Comparison of ENCODE assay signal across 8 cellular contexts in genomic region chr5:68378204-68378830, GRCh38.
DNase-seq lines count a peak whose midpoint lies in the region; ATAC-seq and TF ChIP-seq lines count a peak whose summit lies in the region.

No MANE protein-coding gene starts in this region.

- no peak overlapping the region for H2AFZ ChIP-seq in trophoblast cell (ENCODE audit: insufficient read depth, low read length, poor library complexity)

- peak overlapping the region; percentile 40 for H3K4me3 Mint-ChIP-seq in activated CD4-positive, alpha-beta T cell treated with anti-CD3 and anti-CD28 coated beads, Interleukin-2, amount 10 ng/mL, durations not matched to agents 24 days and 14 days
- no peak overlapping the region for H3K4me3 Mint-ChIP-seq in stimulated activated naive B cell treated with anti-CD40 and anti-IgM and Interleukin-4, amounts not matched to agents 10 μg/mL and 1 μg/mL and 100 μg/mL, for 72 hours
- H3K4me3 Mint-ChIP-seq in activated CD4-positive, alpha-beta T cell treated with anti-CD3 and anti-CD28 coated beads for 36 hours, result no peak overlapping the region

- H4K12ac ChIP-seq in trophoblast cell (ENCODE audit: low read depth, low read length), result no peak overlapping the region

- CTCF ChIA-PET in activated CD4-positive, alpha-beta T cell treated with anti-CD3 and anti-CD28 coated beads for 36 hours (lab: Charles Lee), result interaction anchor here (0.6 to 0.9 kb wide), 4 partner anchors 8 to 334 kb away, joined by 3 read pairs; no protein-coding TSS in a partner anchor

- DNase-seq in activated CD4-positive, alpha-beta T cell treated with anti-CD3 and anti-CD28 coated beads, Interleukin-2, amount 10 ng/mL, durations not matched to agents 24 days and 14 days, result peak; percentile 75
- no peak for DNase-seq in activated CD4-positive, alpha-beta T cell treated with anti-CD3 and anti-CD28 coated beads, Interleukin-2, amount 50 U/mL, for 48 hours
- DNase-seq in NCI-H187 (lab: John Stamatoyannopoulos, UW) (peak; percentile 72 to 84), coronary artery (ENCODE audit: low spot score) (no peak), trophoblast cell (no peak)
- peak; percentile 21 for DNase-seq in stimulated activated naive B cell treated with anti-CD40 and anti-IgM and Interleukin-4, amounts not matched to agents 10 μg/mL and 1 μg/mL and 100 μg/mL, for 72 hours
- DNase-seq in activated CD4-positive, alpha-beta T cell treated with anti-CD3 and anti-CD28 coated beads for 36 hours, result no peak

- H3K36me3 ChIP-seq in trophoblast cell (ENCODE audit: control insufficient read depth in 1 of 2, insufficient read depth in 2 of 2, low read length in 2 of 2), result no peaks in the 10 kb centered on the region

- H3K27me3 ChIP-seq in trophoblast cell (ENCODE audit: insufficient read depth, low read length), result no peaks in the 10 kb centered on the region

- no peak overlapping the region for H3K23ac ChIP-seq in trophoblast cell (ENCODE audit: low read length)

- H3K4me1 Mint-ChIP-seq in activated CD4-positive, alpha-beta T cell treated with anti-CD3 and anti-CD28 coated beads, Interleukin-2, amount 10 ng/mL, durations not matched to agents 24 days and 14 days, result peaks cover 58% of the 10 kb centered on the region
- peaks cover 38 to 46% of the 10 kb centered on the region in 2 donors for H3K4me1 Mint-ChIP-seq in stimulated activated naive B cell treated with anti-CD40 and anti-IgM and Interleukin-4, amounts not matched to agents 10 μg/mL and 1 μg/mL and 100 μg/mL, for 72 hours
- peaks cover 38% of the 10 kb centered on the region for H3K4me1 Mint-ChIP-seq in activated CD4-positive, alpha-beta T cell treated with anti-CD3 and anti-CD28 coated beads for 36 hours

- no peaks in the 10 kb centered on the region for H3K4me1 ChIP-seq in trophoblast cell (ENCODE audit: control insufficient read depth in 1 of 2, insufficient read depth in 2 of 2, low read length in 2 of 2)

- H3K9me3 ChIP-seq in trophoblast cell (ENCODE audit: insufficient read depth, low read depth, low read length), result no peaks in the 10 kb centered on the region

- H3K36me3 Mint-ChIP-seq in activated CD4-positive, alpha-beta T cell treated with anti-CD3 and anti-CD28 coated beads, Interleukin-2, amount 10 ng/mL, durations not matched to agents 24 days and 14 days (ENCODE audit: low read depth), result peaks cover 2% of the 10 kb centered on the region
- H3K36me3 Mint-ChIP-seq in stimulated activated naive B cell treated with anti-CD40 and anti-IgM and Interleukin-4, amounts not matched to agents 10 μg/mL and 1 μg/mL and 100 μg/mL, for 72 hours, result peaks cover 0 to 1% of the 10 kb centered on the region in 2 donors
- no peaks in the 10 kb centered on the region for H3K36me3 Mint-ChIP-seq in activated CD4-positive, alpha-beta T cell treated with anti-CD3 and anti-CD28 coated beads for 36 hours (ENCODE audit: low read depth)

- H3K9ac ChIP-seq in trophoblast cell (ENCODE audit: low read length), result no peak overlapping the region

- H3K9me3 Mint-ChIP-seq in activated CD4-positive, alpha-beta T cell treated with anti-CD3 and anti-CD28 coated beads, Interleukin-2, amount 10 ng/mL, durations not matched to agents 24 days and 14 days, result peaks cover 14% of the 10 kb centered on the region
- H3K9me3 Mint-ChIP-seq in stimulated activated naive B cell treated with anti-CD40 and anti-IgM and Interleukin-4, amounts not matched to agents 10 μg/mL and 1 μg/mL and 100 μg/mL, for 72 hours, result peaks cover 0 to 1% of the 10 kb centered on the region in 2 donors
- no peaks in the 10 kb centered on the region for H3K9me3 Mint-ChIP-seq in activated CD4-positive, alpha-beta T cell treated with anti-CD3 and anti-CD28 coated beads for 36 hours (ENCODE audit: low read depth)

- no peak overlapping the region for H3K18ac ChIP-seq in trophoblast cell (ENCODE audit: low read length)

- H3K4me3 ChIP-seq in coronary artery (no peak overlapping the region), trophoblast cell (ENCODE audit: low read depth, low read length) (no peak overlapping the region)

- H2BK120ac ChIP-seq in trophoblast cell (ENCODE audit: insufficient read depth, low read length, poor library complexity), result no peak overlapping the region

- peak overlapping the region; percentile 61 for H3K27ac Mint-ChIP-seq in activated CD4-positive, alpha-beta T cell treated with anti-CD3 and anti-CD28 coated beads, Interleukin-2, amount 10 ng/mL, durations not matched to agents 24 days and 14 days
- peak overlapping the region; percentile 44 for H3K27ac Mint-ChIP-seq in stimulated activated naive B cell treated with anti-CD40 and anti-IgM and Interleukin-4, amounts not matched to agents 10 μg/mL and 1 μg/mL and 100 μg/mL, for 72 hours
- H3K27ac Mint-ChIP-seq in activated CD4-positive, alpha-beta T cell treated with anti-CD3 and anti-CD28 coated beads for 36 hours, result no peak overlapping the region

- H3K79me1 ChIP-seq in trophoblast cell (ENCODE audit: low read length), result no peaks in the 10 kb centered on the region

- H2BK5ac ChIP-seq in trophoblast cell (ENCODE audit: low read depth, low read length, poor library complexity), result no peak overlapping the region

- peaks cover 6% of the 10 kb centered on the region for H3K27me3 Mint-ChIP-seq in activated CD4-positive, alpha-beta T cell treated with anti-CD3 and anti-CD28 coated beads, Interleukin-2, amount 10 ng/mL, durations not matched to agents 24 days and 14 days
- H3K27me3 Mint-ChIP-seq in stimulated activated naive B cell treated with anti-CD40 and anti-IgM and Interleukin-4, amounts not matched to agents 10 μg/mL and 1 μg/mL and 100 μg/mL, for 72 hours, result peaks cover 4 to 5% of the 10 kb centered on the region in 2 donors
- peaks cover 2% of the 10 kb centered on the region for H3K27me3 Mint-ChIP-seq in activated CD4-positive, alpha-beta T cell treated with anti-CD3 and anti-CD28 coated beads for 36 hours

- no peak overlapping the region for H3K4me2 ChIP-seq in trophoblast cell (ENCODE audit: low read length)

- no peak overlapping the region for H2AK5ac ChIP-seq in trophoblast cell (ENCODE audit: low read length)

- H4K91ac ChIP-seq in trophoblast cell (ENCODE audit: low read depth, low read length), result no peak overlapping the region

- no CpG with 5 or more reads among the region's 3 CpGs for WGBS in trophoblast cell (ENCODE audit: extremely low coverage, insufficient coverage, insufficient read length)

- H3K4ac ChIP-seq in trophoblast cell (ENCODE audit: low read depth, low read length), result no peak overlapping the region

- H3K14ac ChIP-seq in trophoblast cell (ENCODE audit: low read length), result no peak overlapping the region

- H3K27ac ChIP-seq in coronary artery (no peak overlapping the region), trophoblast cell (ENCODE audit: low read depth, low read length) (no peak overlapping the region)

- no peak for TF ChIP-seq CTCF in coronary artery (IDR thresholded peaks at IDR 0.05)

- H4K8ac ChIP-seq in trophoblast cell (ENCODE audit: low read depth, low read length), result no peak overlapping the region

- H2BK12ac ChIP-seq in trophoblast cell (ENCODE audit: low read length), result no peak overlapping the region

- H3K79me2 ChIP-seq in trophoblast cell (ENCODE audit: control insufficient read depth, insufficient read depth, low read length, poor library complexity), result no peaks in the 10 kb centered on the region

- intact Hi-C loops in activated CD4-positive, alpha-beta T cell treated with anti-CD3 and anti-CD28 coated beads, Interleukin-2, amount 10 ng/mL, durations not matched to agents 24 days and 14 days (cut with micrococcal nuclease), result loop anchor here (10.0 kb wide), 1 partner anchor 1344 kb away; no protein-coding TSS in a partner anchor
- intact Hi-C loops in activated CD4-positive, alpha-beta T cell treated with anti-CD3 and anti-CD28 coated beads for 36 hours (cut with DNase I, micrococcal nuclease), result no loop called here

- POLR2A ChIA-PET in activated CD4-positive, alpha-beta T cell treated with anti-CD3 and anti-CD28 coated beads for 36 hours (lab: Charles Lee), result interaction anchor here (0.6 kb wide), 1 partner anchor 88 kb away, joined by 4 read pairs; no protein-coding TSS in a partner anchor

- ATAC-seq in HG02759 (IDR thresholded peaks at IDR 0.05; ENCODE audit: unreplicated experiment), result peak; percentile 82
- ATAC-seq in stimulated activated naive B cell treated with anti-CD40 and anti-IgM and Interleukin-4, amounts not matched to agents 10 μg/mL and 1 μg/mL and 100 μg/mL, for 72 hours (replicated peaks), result peak; percentile 71 to 73
- ATAC-seq in activated CD4-positive, alpha-beta T cell treated with anti-CD3 and anti-CD28 coated beads for 36 hours, result no peak

Comparison
In these comparisons a context has a peak if more than half of its experiments do, and no peak if none do; other contexts are left out.
1. DNase-seq: peak in activated CD4-positive, alpha-beta T cell treated with anti-CD3 and anti-CD28 coated beads, Interleukin-2, amount 10 ng/mL, durations not matched to agents 24 days and 14 days (single experiment), NCI-H187 (2 of 2) and stimulated activated naive B cell treated with anti-CD40 and anti-IgM and Interleukin-4, amounts not matched to agents 10 μg/mL and 1 μg/mL and 100 μg/mL, for 72 hours (single experiment); none in activated CD4-positive, alpha-beta T cell treated with anti-CD3 and anti-CD28 coated beads, Interleukin-2, amount 50 U/mL, for 48 hours (0 of 2), coronary artery (single experiment), trophoblast cell (0 of 2) and activated CD4-positive, alpha-beta T cell treated with anti-CD3 and anti-CD28 coated beads for 36 hours (single experiment).